ENCODE assay signal across 8 cellular contexts in the genomic region with DNA sequence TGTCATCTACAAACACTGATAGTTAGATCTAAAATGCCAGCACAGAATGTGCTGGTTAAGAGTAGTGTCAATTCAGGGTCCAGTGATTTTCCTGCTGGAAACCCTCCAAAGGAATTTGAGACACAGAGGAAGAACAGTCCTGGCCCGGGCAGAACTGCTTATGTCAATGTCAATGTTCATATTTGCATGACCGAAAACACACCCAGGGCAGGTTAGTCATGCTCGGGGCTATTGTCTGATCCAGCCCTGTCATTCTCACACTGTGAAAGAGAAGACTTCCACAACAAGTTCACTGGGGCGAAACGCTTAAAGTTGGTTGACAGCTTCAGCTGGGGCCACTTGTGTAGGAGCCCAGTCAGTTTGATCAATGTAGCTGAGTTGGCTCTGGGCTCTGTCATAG.
A peak's percentile ranks its signal among the peaks of the same experiment; 100 is the strongest.
DNase-seq lines count a peak whose midpoint lies in the region; ATAC-seq, FAIRE-seq and TF ChIP-seq lines count a peak whose summit lies in the region.

No MANE protein-coding gene starts in this region.

- H3K9ac ChIP-seq in mesendoderm (ENCODE audit: low read length) = no peak overlapping the region

- H3K27ac ChIP-seq in mesendoderm (ENCODE audit: low read depth, low read length) = no peak overlapping the region

- peak overlapping the region; percentile 69 for H3K27ac Mint-ChIP-seq in osteocyte (ENCODE audit: unreplicated experiment)

- no peak overlapping the region for H2BK120ac ChIP-seq in mesendoderm (ENCODE audit: low read depth, low read length)

- no peak overlapping the region for H2BK15ac ChIP-seq in mesendoderm (replicated peaks; ENCODE audit: low read depth)

- DNase-seq in RCC 7860 (ENCODE audit: low spot score) (peak; percentile 96), osteocyte (ENCODE audit: extremely low spot score, unreplicated experiment) (no peak), mesendoderm (no peak), NCI-H1930 (lab: John Stamatoyannopoulos, UW) (no peak), left ventricle myocardium superior (no peak), MV-4-11 (lab: John Stamatoyannopoulos, UW) (no peak)

- no CpG with 5 or more reads among the region's 5 CpGs for WGBS in mesendoderm (ENCODE audit: extremely low coverage, insufficient coverage, low lambda C conversion rate)

- no peaks in the 10 kb centered on the region for H3K9me3 Mint-ChIP-seq in osteocyte (ENCODE audit: unreplicated experiment)

- H2BK5ac ChIP-seq in mesendoderm (ENCODE audit: low read length) = no peak overlapping the region

- no peak overlapping the region for H2AK5ac ChIP-seq in mesendoderm (ENCODE audit: low read length)

- ATAC-seq in GM18907 (IDR thresholded peaks at IDR 0.05; ENCODE audit: unreplicated experiment) (peak; percentile 91), HG03025 (IDR thresholded peaks at IDR 0.05; ENCODE audit: low FRiP score, unreplicated experiment) (peak; percentile 98), left ventricle myocardium superior (no peak)

- peaks cover 15% of the 10 kb centered on the region for H3K27me3 Mint-ChIP-seq in osteocyte (ENCODE audit: unreplicated experiment)

- H3K18ac ChIP-seq in mesendoderm (ENCODE audit: low read length) = no peak overlapping the region

- H3K36me3 ChIP-seq in mesendoderm (ENCODE audit: control insufficient read depth, insufficient read depth, low read length) = no peaks in the 10 kb centered on the region

- H3K4ac ChIP-seq in mesendoderm (ENCODE audit: low read depth, low read length) = no peak overlapping the region

- intact Hi-C loops in left ventricle myocardium superior (cut with micrococcal nuclease) = no loop called here

- no peaks in the 10 kb centered on the region for H3K27me3 ChIP-seq in mesendoderm (ENCODE audit: insufficient read depth, low read length, poor library complexity)

- H3K4me1 ChIP-seq in mesendoderm (ENCODE audit: control insufficient read depth, low read depth, low read length) = peaks cover 3% of the 10 kb centered on the region

- H3K4me2 ChIP-seq in mesendoderm (ENCODE audit: low read length) = no peak overlapping the region

- H3K79me1 ChIP-seq in mesendoderm (ENCODE audit: low read length) = no peaks in the 10 kb centered on the region

- no peaks in the 10 kb centered on the region for H3K79me2 ChIP-seq in mesendoderm (ENCODE audit: control insufficient read depth, insufficient read depth, low read length)

- H3K56ac ChIP-seq in mesendoderm (ENCODE audit: low read length) = no peak overlapping the region

- H4K5ac ChIP-seq in mesendoderm (ENCODE audit: low read length) = no peak overlapping the region

- no peak overlapping the region for H3K4me3 Mint-ChIP-seq in osteocyte (ENCODE audit: unreplicated experiment)

- FAIRE-seq in RCC 7860 (lab: Jason Lieb, UNC) = peak; percentile 99

- H3K4me1 Mint-ChIP-seq in osteocyte (ENCODE audit: unreplicated experiment) = peaks cover 22% of the 10 kb centered on the region

- no peaks in the 10 kb centered on the region for H3K36me3 Mint-ChIP-seq in osteocyte (ENCODE audit: unreplicated experiment)

- H3K4me3 ChIP-seq in mesendoderm (ENCODE audit: low read length) = no peak overlapping the region

- no peak for TF ChIP-seq CTCF in osteocyte (IDR thresholded peaks at IDR 0.05)

- no peak overlapping the region for H3K23ac ChIP-seq in mesendoderm (ENCODE audit: low read length)

- no peak overlapping the region for H4K8ac ChIP-seq in mesendoderm (ENCODE audit: low read depth, low read length)
